ENCODE assay signal across 2 cellular contexts in genomic region chr7:101094376-101094775, GRCh38.
A peak's percentile ranks its signal among the peaks of the same experiment; 100 is the strongest.
TF ChIP-seq lines count a peak whose summit lies in the region.

No MANE protein-coding gene starts in this region.

TF ChIP-seq in K562, 482 proteins besides CTCF, POLR2A, EP300 and RAD21:
- TF ChIP-seq EGR1 (conservative IDR thresholded peaks at IDR 0.05) (no peak), KHSRP (IDR thresholded peaks at IDR 0.05) (0 out of 2 replicates have a peak, but pooled peaks have one; percentile 37), ATF7 (IDR thresholded peaks at IDR 0.05) (no peak), PHB (CRISPR knock-in tag; IDR thresholded peaks at IDR 0.05) (no peak), NFXL1 (CRISPR knock-in tag; IDR thresholded peaks at IDR 0.05) (no peak), PHF20 (IDR thresholded peaks at IDR 0.05; ENCODE audit: partially characterized antibody) (no peak), ZNF561 (CRISPR knock-in tag; conservative IDR thresholded peaks at IDR 0.05) (no peak)

TF ChIP-seq in liver, 16 proteins besides CTCF, POLR2A, EP300 and RAD21:
- TF ChIP-seq EGR1 (IDR thresholded peaks at IDR 0.05; ENCODE audit: low read depth in 2 of 2) = no peak
- TF ChIP-seq, protein P1, sequence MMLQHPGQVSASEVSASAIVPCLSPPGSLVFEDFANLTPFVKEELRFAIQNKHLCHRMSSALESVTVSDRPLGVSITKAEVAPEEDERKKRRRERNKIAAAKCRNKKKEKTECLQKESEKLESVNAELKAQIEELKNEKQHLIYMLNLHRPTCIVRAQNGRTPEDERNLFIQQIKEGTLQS (IDR thresholded peaks at IDR 0.05) = no peak
- TF ChIP-seq JUND (IDR thresholded peaks at IDR 0.05) = no peak
